In genomic region chr11:5249807-5250396, GRCh38 we compare ENCODE assay signal across 9 cellular contexts. TPM values are rescaled to one million over a fixed set of nuclear protein-coding genes. Genes with fewer than 3 reads are reported as not detected.
"Had no signal": no experiment of that assay in that cellular context is flagged by ENCODE, and none has a peak within 500 bp of the region (broad histone marks: within the 10 kb centered on the region; RNA-seq: fewer than 3 reads in every experiment).

HBG1 (minus strand) TSS chr11:5249857; CDS start chr11:5249804, 53 bp downstream.

RNA-seq across cellular contexts. Expression of gene HBG1, which starts in this region (rescaled TPM):
- total RNA-seq: HepG2, LHCN-M2, MCF 10A, OCI-LY7, PC-9, Peyer's patch, Right ventricle myocardium inferior, RPMI7951, SJCRH30 had no signal
